ENCODE assay signal across 20 cellular contexts in genomic region chr16:78292726-78293380, GRCh38.
A peak's percentile ranks its signal among the peaks of the same experiment; 100 is the strongest.
DNase-seq lines count a peak whose midpoint lies in the region; ATAC-seq and TF ChIP-seq lines count a peak whose summit lies in the region.
"Had no signal": no experiment of that assay in that cellular context is flagged by ENCODE, and none has a peak within 500 bp of the region (broad histone marks: within the 10 kb centered on the region; RNA-seq: fewer than 3 reads in every experiment).

No MANE protein-coding gene starts in this region.

- 29% methylated on average over 2 of the region's 2 CpGs for WGBS in mammary epithelial cell (ENCODE audit: low coverage, missing lambda C conversion rate)

- H3K27me3 ChIP-seq in mammary epithelial cell (ENCODE audit: insufficient read depth, low read length) (no peaks in the 10 kb centered on the region), uterus (no peaks in the 10 kb centered on the region), HAP-1 (ENCODE audit: low read depth) (no peaks in the 10 kb centered on the region)
- H3K27me3 ChIP-seq: MG63 had no signal

- intact Hi-C loops in MCF 10A (cut with micrococcal nuclease) (no loop called here), mammary epithelial cell (cut with micrococcal nuclease) (no loop called here), uterus (cut with DNase I; ENCODE audit: low total_unique reads) (no loop called here)

- no peak overlapping the region for H3K27ac Mint-ChIP-seq in MCF 10A (ENCODE audit: low read depth, unreplicated experiment)
- H3K27ac Mint-ChIP-seq: activated naive CD4-positive, alpha-beta T cell treated with anti-CD3 and anti-CD28 coated beads, Interleukin-2, amount 10 ng/mL, durations not matched to agents 7 days and 5 days; endodermal cell had no signal

- H3K36me3 Mint-ChIP-seq in MCF 10A (ENCODE audit: insufficient read depth, unreplicated experiment): peaks cover 5% of the 10 kb centered on the region
- H3K36me3 Mint-ChIP-seq: activated naive CD4-positive, alpha-beta T cell treated with anti-CD3 and anti-CD28 coated beads, Interleukin-2, amount 10 ng/mL, durations not matched to agents 7 days and 5 days had no signal

- in situ Hi-C loops in mammary epithelial cell (cut with MboI; ENCODE audit: low sequenced_read_pairs in 2 of 2) (no loop called here), HAP-1 (cut with MboI; ENCODE audit: low sequenced_read_pairs) (no loop called here)

- H3K36me3 ChIP-seq in mammary epithelial cell (ENCODE audit: insufficient read depth, low read length): no peaks in the 10 kb centered on the region
- no peaks in the 10 kb centered on the region for H3K36me3 ChIP-seq in uterus
- H3K36me3 ChIP-seq in HAP-1 (replicated peaks): no peaks in the 10 kb centered on the region
- H3K36me3 ChIP-seq: MG63, thoracic aorta had no signal

- H3K4me3 ChIP-seq in mammary epithelial cell (replicated peaks in 1 of 3; ENCODE audit: insufficient read depth in 1 of 3, low read depth in 2 of 3, low read length in 3 of 3): no peak overlapping the region
- H3K4me3 ChIP-seq in fibroblast of villous mesenchyme (ENCODE audit: low read depth, low read length): no peak overlapping the region
- no peak overlapping the region for H3K4me3 ChIP-seq in uterus
- no peak overlapping the region for H3K4me3 ChIP-seq in HAP-1
- H3K4me3 ChIP-seq: GM23248, MG63, thoracic aorta had no signal

- H3K9me3 ChIP-seq in mammary epithelial cell (replicated peaks; ENCODE audit: insufficient read depth, low read length) (peaks cover 2% of the 10 kb centered on the region), uterus (no peaks in the 10 kb centered on the region), HAP-1 (no peaks in the 10 kb centered on the region)
- H3K9me3 ChIP-seq: MG63, thoracic aorta had no signal

- DNase-seq in MCF 10A (ENCODE audit: unreplicated experiment): peak; percentile 57
- DNase-seq in mammary epithelial cell: no peak
- DNase-seq in fibroblast of villous mesenchyme (ENCODE audit: low read depth): peak; percentile 63
- peak; percentile 48 for DNase-seq in mucosa of gallbladder (ENCODE audit: low spot score)
- DNase-seq in uterus: peak; percentile 23 to 36
- DNase-seq in cerebellar cortex (ENCODE audit: low spot score): no peak
- no peak for DNase-seq in HAP-1 (ENCODE audit: low spot score in 2 of 2)
- DNase-seq: activated CD4-positive, alpha-beta T cell treated with anti-CD3 and anti-CD28 coated beads, Interleukin-2, amount 50 U/mL, for 48 hours; activated naive CD4-positive, alpha-beta T cell treated with anti-CD3 and anti-CD28 coated beads, Interleukin-2, amount 10 ng/mL, durations not matched to agents 7 days and 5 days; activated T-cell treated with anti-CD3 and anti-CD28 coated beads, Interleukin-2, amount 50 U/mL, for 1 hour; endodermal cell; GM23248; IMR-90; MG63; NCI-H187 treated with DMSO at 0.1 percent for 48 hours; NCI-H446; posterior cingulate gyrus had no signal

- no peak for TF ChIP-seq CTCF in MCF 10A (IDR thresholded peaks at IDR 0.05; ENCODE audit: unreplicated experiment)
- no peak for TF ChIP-seq CTCF in mammary epithelial cell (conservative IDR thresholded peaks at IDR 0.05 in 1 of 2, IDR thresholded peaks at IDR 0.05 in 1 of 2; ENCODE audit: extremely low read depth in 1 of 2, insufficient read depth in 1 of 2, low read depth in 1 of 2, low read length in 2 of 2)
- TF ChIP-seq CTCF in fibroblast of villous mesenchyme (IDR thresholded peaks at IDR 0.05; ENCODE audit: insufficient read depth, low read depth, low read length): no peak
- TF ChIP-seq CTCF in uterus (IDR thresholded peaks at IDR 0.05): no peak

- H3K4me1 Mint-ChIP-seq in MCF 10A (ENCODE audit: insufficient read depth, unreplicated experiment): peaks cover 14% of the 10 kb centered on the region
- H3K4me1 Mint-ChIP-seq: activated naive CD4-positive, alpha-beta T cell treated with anti-CD3 and anti-CD28 coated beads, Interleukin-2, amount 10 ng/mL, durations not matched to agents 7 days and 5 days had no signal

- H3K27ac ChIP-seq in mammary epithelial cell (ENCODE audit: insufficient read depth, low read depth, low read length) (no peak overlapping the region), uterus (peak overlapping the region in 1 of 2 donors; percentile 23)
- H3K27ac ChIP-seq: GM23248, thoracic aorta, VCaP had no signal

- H4K20me1 ChIP-seq in mammary epithelial cell (ENCODE audit: insufficient read depth, low read length): no peaks in the 10 kb centered on the region

- POLR2A ChIA-PET in MCF 10A (lab: Yijun Ruan, JAX): interaction anchor here (0.6 to 1.4 kb wide), 4 partner anchors 11 to 437 kb away, joined by 3 to 4 read pairs (median 3); no protein-coding TSS in a partner anchor

- H3K9ac ChIP-seq in mammary epithelial cell (ENCODE audit: insufficient read depth, low read length): no peak overlapping the region
- H3K9ac ChIP-seq: GM23248 had no signal

- H3K4me3 Mint-ChIP-seq in MCF 10A (ENCODE audit: unreplicated experiment): no peak overlapping the region
- H3K4me3 Mint-ChIP-seq: activated naive CD4-positive, alpha-beta T cell treated with anti-CD3 and anti-CD28 coated beads, Interleukin-2, amount 10 ng/mL, durations not matched to agents 7 days and 5 days; endodermal cell had no signal

- CTCF ChIA-PET in MCF 10A (lab: Yijun Ruan, JAX) (interaction anchor here (1.5 kb wide), 1 partner anchor 53 kb away, joined by 7 read pairs; no protein-coding TSS in a partner anchor), mammary epithelial cell (lab: Charles Lee; ENCODE audit: low non-redundant PET) (no interaction called here)

- ATAC-seq in HG03139 (IDR thresholded peaks at IDR 0.05; ENCODE audit: unreplicated experiment): no peak

- dilution Hi-C loops in mammary epithelial cell (cut with HindIII; ENCODE audit: low sequenced_read_pairs): no loop called here

- no peaks in the 10 kb centered on the region for H3K27me3 Mint-ChIP-seq in MCF 10A (ENCODE audit: insufficient read depth, unreplicated experiment)
- H3K27me3 Mint-ChIP-seq: activated naive CD4-positive, alpha-beta T cell treated with anti-CD3 and anti-CD28 coated beads, Interleukin-2, amount 10 ng/mL, durations not matched to agents 7 days and 5 days had no signal

- no peak overlapping the region for H3K4me2 ChIP-seq in mammary epithelial cell (ENCODE audit: insufficient read depth, low read depth, low read length)

- H3K9me3 Mint-ChIP-seq in MCF 10A (ENCODE audit: unreplicated experiment): peaks cover 10% of the 10 kb centered on the region
- H3K9me3 Mint-ChIP-seq: endodermal cell had no signal

- BruUV-seq in MCF 10A (replicated peaks; lab: Mats Ljungman, UMichigan) (no TSS peak), mammary epithelial cell (replicated peaks; lab: Mats Ljungman, UMichigan) (no TSS peak)

- H3K4me1 ChIP-seq in mammary epithelial cell (ENCODE audit: insufficient read depth, low read length) (no peaks in the 10 kb centered on the region), uterus (no peaks in the 10 kb centered on the region), HAP-1 (no peaks in the 10 kb centered on the region)

- no peak for TF ChIP-seq POLR2A in uterus (IDR thresholded peaks at IDR 0.05)

- no peaks in the 10 kb centered on the region for H3K79me2 ChIP-seq in mammary epithelial cell (ENCODE audit: insufficient read depth, low read length)

- no peak overlapping the region for H2AFZ ChIP-seq in mammary epithelial cell (ENCODE audit: low read depth, low read length)
- H2AFZ ChIP-seq: GM23248 had no signal

Comparison
In these comparisons a context has a peak if more than half of its experiments do, and no peak if none do; other contexts are left out.
1. DNase-seq: peak in MCF 10A (single experiment), fibroblast of villous mesenchyme (single experiment), mucosa of gallbladder (single experiment) and uterus (2 of 2); none in mammary epithelial cell (single experiment), cerebellar cortex (single experiment) and HAP-1 (0 of 2).